In genomic region chr1:185735667-185736105, GRCh38 we compare ENCODE assay signal across 10 cellular contexts. TPM values are rescaled to one million over a fixed set of nuclear protein-coding genes. Genes with fewer than 3 reads are reported as not detected.
DNase-seq lines count a peak whose midpoint lies in the region; ATAC-seq and TF ChIP-seq lines count a peak whose summit lies in the region.
"Had no signal": no experiment of that assay in that cellular context is flagged by ENCODE, and none has a peak within 500 bp of the region (broad histone marks: within the 10 kb centered on the region; RNA-seq: fewer than 3 reads in every experiment).

No MANE protein-coding gene starts in this region.

- H3K36me3 ChIP-seq in MM.1S (replicated peaks; ENCODE audit: insufficient read depth, low read length), result no peaks in the 10 kb centered on the region
- no peaks in the 10 kb centered on the region for H3K36me3 ChIP-seq in fibroblast of lung (ENCODE audit: control insufficient read depth, insufficient read depth, low read length)
- no peaks in the 10 kb centered on the region for H3K36me3 ChIP-seq in prostate gland
- H3K36me3 ChIP-seq: neutrophil had no signal

- H3K4me3 ChIP-seq in MM.1S (ENCODE audit: low read length), result peak overlapping the region; percentile 62
- H3K4me3 ChIP-seq in fibroblast of lung (replicated peaks in 1 of 4; ENCODE audit: control extremely low read depth in 1 of 4, insufficient read depth in 1 of 4, low read depth in 3 of 4, low read length in 4 of 4), result peak overlapping the region; percentile 63 to 70 (median 64)
- H3K4me3 ChIP-seq in prostate gland, result peak overlapping the region; percentile 8 to 38

- H2AFZ ChIP-seq in MM.1S (ENCODE audit: low read length) (peak overlapping the region; percentile 70), fibroblast of lung (ENCODE audit: low read length) (peak overlapping the region; percentile 95)

- intact Hi-C loops in prostate gland (cut with DNase I), result no loop called here

- H3F3A ChIP-seq in MM.1S (ENCODE audit: insufficient read depth, low read length), result peaks cover 15% of the 10 kb centered on the region; the same call in 1 of the 2 replicates

- no peaks in the 10 kb centered on the region for H4K20me1 ChIP-seq in MM.1S (ENCODE audit: insufficient read depth, low read length)
- H4K20me1 ChIP-seq in fibroblast of lung (ENCODE audit: control insufficient read depth, extremely low read depth, insufficient read depth, low read length), result no peaks in the 10 kb centered on the region

- H3K9me3 ChIP-seq in MM.1S (replicated peaks; ENCODE audit: insufficient read depth, low read length) (no peaks in the 10 kb centered on the region), fibroblast of lung (ENCODE audit: control insufficient read depth, insufficient read depth, low read depth, low read length) (no peaks in the 10 kb centered on the region), prostate gland (no peaks in the 10 kb centered on the region)
- H3K9me3 ChIP-seq: neutrophil had no signal

- H3K9me2 ChIP-seq in MM.1S (replicated peaks; ENCODE audit: insufficient read depth, low read length), result no peaks in the 10 kb centered on the region

- TF ChIP-seq CTCF in MM.1S (IDR thresholded peaks at IDR 0.05; ENCODE audit: low read length) (no peak), fibroblast of lung (conservative IDR thresholded peaks at IDR 0.05 in 1 of 2, IDR thresholded peaks at IDR 0.05 in 1 of 2; ENCODE audit: low read depth in 1 of 2, low read length in 2 of 2) (no peak), prostate gland (IDR thresholded peaks at IDR 0.05) (no peak)

- H3K79me2 ChIP-seq in MM.1S (ENCODE audit: low read length) (no peaks in the 10 kb centered on the region), fibroblast of lung (ENCODE audit: control insufficient read depth, insufficient read depth, low read length) (no peaks in the 10 kb centered on the region)

- H3K9ac ChIP-seq in MM.1S (ENCODE audit: low read length) (peak overlapping the region; percentile 0; the same call in 1 of the 2 replicates), fibroblast of lung (ENCODE audit: insufficient read depth, low read length) (no peak overlapping the region)

- DNase-seq in Daoy (ENCODE audit: low read depth) (peak; percentile 7), MM.1S (peak; percentile 46), fibroblast of lung (ENCODE audit: low read depth in 2 of 2) (peak in 1 of 2 donors; percentile 5), prostate gland (ENCODE audit: low spot score) (no peak), NCI-H82 treated with DMSO at 0.1 percent for 48 hours (lab: John Stamatoyannopoulos, UW; ENCODE audit: unreplicated experiment) (no peak), SW 1271 (lab: John Stamatoyannopoulos, UW) (no peak)
- DNase-seq: COR-L47 had no signal

- H3K4me2 ChIP-seq in MM.1S (ENCODE audit: low read depth, low read length), result peak overlapping the region; percentile 72
- peak overlapping the region; percentile 94 for H3K4me2 ChIP-seq in fibroblast of lung (ENCODE audit: extremely low read depth, insufficient read depth, low read length)

- H3K27ac ChIP-seq in MM.1S (ENCODE audit: low read length) (peak overlapping the region; percentile 2; the same call in 1 of the 2 replicates), fibroblast of lung (ENCODE audit: insufficient read depth, low read length) (no peak overlapping the region), prostate gland (no peak overlapping the region)
- H3K27ac ChIP-seq: neutrophil had no signal

- peaks cover 15% of the 10 kb centered on the region; the same call in 1 of the 2 replicates for H3K4me1 ChIP-seq in MM.1S (ENCODE audit: low read length)
- no peaks in the 10 kb centered on the region for H3K4me1 ChIP-seq in fibroblast of lung (ENCODE audit: control insufficient read depth, extremely low read depth, insufficient read depth, low read length)
- H3K4me1 ChIP-seq in prostate gland (replicated peaks), result no peaks in the 10 kb centered on the region

- TF ChIP-seq POLR2A in prostate gland (IDR thresholded peaks at IDR 0.05), result no peak
- TF ChIP-seq POLR2A in GM18505 (IDR thresholded peaks at IDR 0.05; ENCODE audit: borderline replicate concordance, extremely low read depth, insufficient read depth, insufficient read length), result no peak

- peaks cover 10% of the 10 kb centered on the region; the same call in 1 of the 2 replicates for H3K27me3 ChIP-seq in MM.1S (replicated peaks; ENCODE audit: insufficient read depth, low read length)
- H3K27me3 ChIP-seq in fibroblast of lung (ENCODE audit: control insufficient read depth, insufficient read depth, low read length), result peaks cover 2% of the 10 kb centered on the region
- peaks cover 2% of the 10 kb centered on the region for H3K27me3 ChIP-seq in prostate gland (replicated peaks; ENCODE audit: insufficient read depth)

- 26% methylated on average over 4 of the region's 4 CpGs for WGBS in prostate gland

- ATAC-seq in GM18861 (IDR thresholded peaks at IDR 0.05; ENCODE audit: unreplicated experiment) (no peak), GM18505 (IDR thresholded peaks at IDR 0.05; ENCODE audit: unreplicated experiment) (no peak)

RNA-seq across cellular contexts. Expression of gene HMCN1, which starts 1.5 kb away (rescaled TPM):
- 2.6 and 5.5 TPM in 2 replicates for total RNA-seq in Daoy (2014; rRNA removed; shearing (Covaris generic))
- total RNA-seq in fibroblast of lung (6.8 and 12.3 TPM in 2 replicates), prostate gland (1 to 10 TPM; 3.5 to 9.9 TPM)
- 5.6 and 21.0 TPM in 2 replicates for polyA plus RNA-seq in fibroblast of lung
- 2.2 and 9.3 TPM in 2 replicates for polyA plus RNA-seq in fibroblast of lung (2012)
- 21.0 and 37.0 TPM in 2 replicates for polyA minus RNA-seq in fibroblast of lung (ENCODE audit: low replicate concordance)

Comparison
In these comparisons a context has a peak if more than half of its experiments do, and no peak if none do; other contexts are left out.
1. DNase-seq: peak in Daoy (single experiment) and MM.1S (single experiment); none in prostate gland (single experiment), NCI-H82 treated with DMSO at 0.1 percent for 48 hours (single experiment) and SW 1271 (0 of 2).
2. Peak in every context shown above with its lines, with median percentiles within 50 percentile points of each other: H3K4me3 ChIP-seq.